In genomic region chr2:12106440-12107080, GRCh38 we compare ENCODE assay signal across 9 cellular contexts.
DNase-seq lines count a peak whose midpoint lies in the region; ATAC-seq and TF ChIP-seq lines count a peak whose summit lies in the region.
"Had no signal": no experiment of that assay in that cellular context is flagged by ENCODE, and none has a peak within 500 bp of the region (broad histone marks: within the 10 kb centered on the region; RNA-seq: fewer than 3 reads in every experiment).

No MANE protein-coding gene starts in this region.

- peak; percentile 73 for DNase-seq in activated effector memory CD4-positive, alpha-beta T cell treated with anti-CD3 and anti-CD28 coated beads, Interleukin-2, amount 50 U/mL, for 16 hours
- no peak for DNase-seq in activated effector memory CD4-positive, alpha-beta T cell treated with Interleukin-2 at 50 U/mL for 16 hours
- DNase-seq in RWPE1 (ENCODE audit: low spot score) (peak; percentile 97), fibroblast of the aortic adventitia (ENCODE audit: low read depth) (peak; percentile 97), hippocampal formation (lab: John Stamatoyannopoulos, UW) (no peak), globus pallidus (ENCODE audit: low spot score) (no peak)
- DNase-seq in stimulated activated CD4-positive, alpha-beta T cell treated with anti-CD3 and anti-CD28 coated beads, Interleukin-4, amount 100 ng/mL, for 48 hours (ENCODE audit: low read depth in 2 of 2) = peak; percentile 7 to 21
- DNase-seq: naive B cell had no signal

- TF ChIP-seq CTCF in RWPE1 (conservative IDR thresholded peaks at IDR 0.05; ENCODE audit: low read depth) (no peak), fibroblast of the aortic adventitia (IDR thresholded peaks at IDR 0.05; ENCODE audit: insufficient read depth, low read length) (no peak)

- peak overlapping the region; percentile 86 for H3K27ac ChIP-seq in RWPE1

- POLR2A ChIA-PET in RWPE1 (lab: Yijun Ruan, JAX; ENCODE audit: low non-redundant PET) = no interaction called here

- CTCF ChIA-PET in RWPE1 (lab: Yijun Ruan, JAX) = no interaction called here

- ATAC-seq in GM18907 (IDR thresholded peaks at IDR 0.05; ENCODE audit: unreplicated experiment) = no peak

- H3K4me3 ChIP-seq in fibroblast of the aortic adventitia (ENCODE audit: low read depth, low read length) = no peak overlapping the region

Comparison
In these comparisons a context has a peak if more than half of its experiments do, and no peak if none do; other contexts are left out.
1. DNase-seq: peak in activated effector memory CD4-positive, alpha-beta T cell treated with anti-CD3 and anti-CD28 coated beads, Interleukin-2, amount 50 U/mL, for 16 hours (single experiment), RWPE1 (single experiment), fibroblast of the aortic adventitia (single experiment) and stimulated activated CD4-positive, alpha-beta T cell treated with anti-CD3 and anti-CD28 coated beads, Interleukin-4, amount 100 ng/mL, for 48 hours (2 of 2); none in activated effector memory CD4-positive, alpha-beta T cell treated with Interleukin-2 at 50 U/mL for 16 hours (single experiment), hippocampal formation (0 of 2) and globus pallidus (single experiment).